ENCODE assay signal across 8 cellular contexts in the genomic region with DNA sequence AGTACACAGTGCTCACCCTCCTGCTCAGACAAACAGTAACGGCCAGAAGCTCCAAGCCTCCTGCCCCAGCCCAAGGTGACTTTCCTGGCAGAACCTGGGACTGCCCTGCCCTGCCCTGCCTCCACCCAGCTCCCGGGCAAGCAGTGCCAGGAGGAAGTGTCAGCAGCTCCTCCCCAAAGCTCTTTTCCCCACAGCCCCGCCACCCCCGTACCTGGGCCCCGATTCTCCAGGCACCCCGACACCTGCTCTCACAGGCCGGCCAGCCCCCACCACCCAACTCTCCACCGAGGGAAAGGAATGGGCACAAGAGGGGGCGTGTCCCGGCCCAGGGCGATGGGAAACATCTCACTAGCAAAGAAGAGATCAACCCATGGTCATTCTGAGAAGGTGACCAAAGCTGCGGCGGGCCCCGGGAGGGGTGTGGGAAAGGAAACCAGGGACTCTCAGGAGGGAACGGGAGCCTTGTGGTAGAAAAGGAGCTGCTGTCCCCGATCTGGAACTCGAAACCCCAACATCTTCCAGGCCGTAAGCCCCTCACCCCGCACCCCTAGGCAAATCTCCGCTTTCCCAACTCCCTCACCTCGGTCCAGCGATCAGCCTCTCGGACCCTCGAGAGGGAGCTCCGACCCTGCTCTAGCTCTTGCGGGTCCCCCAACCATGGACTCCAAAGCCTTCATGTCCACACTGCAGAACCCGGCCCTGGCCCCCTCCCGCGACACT. TPM values are rescaled to one million over a fixed set of nuclear protein-coding genes. Genes with fewer than 3 reads are reported as not detected.
A peak's percentile ranks its signal among the peaks of the same experiment; 100 is the strongest.
DNase-seq lines count a peak whose midpoint lies in the region; ATAC-seq, FAIRE-seq and TF ChIP-seq lines count a peak whose summit lies in the region.

No MANE protein-coding gene starts in this region.

- H3K79me2 ChIP-seq in SK-N-SH (ENCODE audit: insufficient read depth) = peaks cover 94% of the 10 kb centered on the region

- H3K9ac ChIP-seq in SK-N-SH = peak overlapping the region; percentile 98

- H3K36me3 ChIP-seq in SK-N-SH (replicated peaks in 1 of 2; ENCODE audit: control insufficient read depth in 1 of 2, insufficient read depth in 2 of 2, low read length in 1 of 2) = peaks cover 0 to 3% of the 10 kb centered on the region in 2 experiments
- peaks cover 6% of the 10 kb centered on the region for H3K36me3 ChIP-seq in brain microvascular endothelial cell (replicated peaks)
- H3K36me3 ChIP-seq in tibial artery = no peaks in the 10 kb centered on the region

- CTCF ChIA-PET in SK-N-SH (lab: Yijun Ruan, JAX) = interaction anchor here (0.5 to 3.1 kb wide), 17 partner anchors 8 to 1349 kb away, joined by 3 to 25 read pairs (median 4); no protein-coding TSS in a partner anchor

- in situ Hi-C loops in brain microvascular endothelial cell (cut with HindIII; ENCODE audit: low pct_ligation_motif_present, low sequenced_read_pairs) = no loop called here

- H3K4me3 ChIP-seq in SK-N-SH (ENCODE audit: low read depth in 2 of 2, low read length in 1 of 2) (peak overlapping the region; percentile 77 to 88), brain microvascular endothelial cell (ENCODE audit: low read depth, low read length) (peak overlapping the region; percentile 86), tibial artery (peak overlapping the region; percentile 66 to 95)

- peak overlapping the region; percentile 81 for H3K4me2 ChIP-seq in SK-N-SH

- intact Hi-C loops in tibial artery (cut with DNase I; ENCODE audit: low total_unique reads) = no loop called here

- H4K20me1 ChIP-seq in SK-N-SH (ENCODE audit: insufficient read depth) = peaks cover 81% of the 10 kb centered on the region

- peak; percentile 51 for TF ChIP-seq RAD21 in SK-N-SH (IDR thresholded peaks at IDR 0.05; ENCODE audit: low read length)

- H3K27ac ChIP-seq in SK-N-SH (ENCODE audit: low read depth in 2 of 2, low read length in 1 of 2) (peak overlapping the region; percentile 29 to 98; a peak in 3 of 4 replicates), brain microvascular endothelial cell (peak overlapping the region; percentile 98), layer of hippocampus (ENCODE audit: low read depth, low read length) (peak overlapping the region; percentile 99), tibial artery (peak overlapping the region; percentile 93 to 99)

- no peaks in the 10 kb centered on the region for H3K9me3 ChIP-seq in SK-N-SH
- H3K9me3 ChIP-seq in tibial artery = no peaks in the 10 kb centered on the region

- DNase-seq in SK-N-SH (no peak), brain microvascular endothelial cell (no peak), tibial artery (peak in 1 of 2 donors; percentile 79), NCI-H526 treated with DMSO at 0.1 percent for 48 hours (lab: John Stamatoyannopoulos, UW) (no peak), frontal cortex (ENCODE audit: low spot score in 2 of 2) (no peak)
- no peak for DNase-seq in stimulated activated CD4-positive, alpha-beta T cell treated with anti-CD3 and anti-CD28 coated beads, Interleukin-12 subunit alpha, Interleukin-12 subunit beta, amount 100 ng/mL, for 4 hours

- TF ChIP-seq CTCF in SK-N-SH (IDR thresholded peaks at IDR 0.05) (no peak), brain microvascular endothelial cell (IDR thresholded peaks at IDR 0.05; ENCODE audit: low read depth, low read length, missing control alignments) (peak; percentile 1), tibial artery (IDR thresholded peaks at IDR 0.05) (no peak)

- FAIRE-seq in frontal cortex (lab: Jason Lieb, UNC) = no peak

- POLR2A ChIA-PET in SK-N-SH (lab: Yijun Ruan, JAX) = interaction anchor here (1.1 kb wide), 1 partner anchor 14 kb away, joined by 3 read pairs; no protein-coding TSS in a partner anchor

- H3F3A ChIP-seq in SK-N-SH (replicated peaks; ENCODE audit: insufficient read depth) = peaks cover 39% of the 10 kb centered on the region

- TF ChIP-seq EP300 in SK-N-SH (IDR thresholded peaks at IDR 0.05; ENCODE audit: borderline replicate concordance in 1 of 2, low read depth in 1 of 2, low read length in 1 of 2) = no peak

- H2AFZ ChIP-seq in SK-N-SH (ENCODE audit: low read depth) = no peak overlapping the region

- H3K27me3 ChIP-seq in SK-N-SH (ENCODE audit: insufficient read depth) (no peaks in the 10 kb centered on the region), brain microvascular endothelial cell (replicated peaks) (no peaks in the 10 kb centered on the region), layer of hippocampus (ENCODE audit: control insufficient read depth, insufficient read depth, low read length) (no peaks in the 10 kb centered on the region), tibial artery (no peaks in the 10 kb centered on the region)

- 21% methylated on average over 21 of the region's 29 CpGs for WGBS in SK-N-SH (ENCODE audit: low lambda C conversion rate)

- peaks cover 76 to 79% of the 10 kb centered on the region in 2 experiments; a peak in 3 of 4 replicates for H3K4me1 ChIP-seq in SK-N-SH (ENCODE audit: control insufficient read depth in 1 of 2, insufficient read depth in 2 of 2, low read depth in 1 of 2, low read length in 1 of 2)
- peaks cover 8 to 90% (median 85%) of the 10 kb centered on the region in 4 donors for H3K4me1 ChIP-seq in tibial artery

- no peak for ATAC-seq in SK-N-SH treated with all-trans-retinoic acid at 6 μM for 48 hours

- no peaks in the 10 kb centered on the region for H3K9me2 ChIP-seq in SK-N-SH

TF ChIP-seq in SK-N-SH, 30 proteins besides CTCF, POLR2A, EP300 and RAD21:
- TF ChIP-seq, protein P1, sequence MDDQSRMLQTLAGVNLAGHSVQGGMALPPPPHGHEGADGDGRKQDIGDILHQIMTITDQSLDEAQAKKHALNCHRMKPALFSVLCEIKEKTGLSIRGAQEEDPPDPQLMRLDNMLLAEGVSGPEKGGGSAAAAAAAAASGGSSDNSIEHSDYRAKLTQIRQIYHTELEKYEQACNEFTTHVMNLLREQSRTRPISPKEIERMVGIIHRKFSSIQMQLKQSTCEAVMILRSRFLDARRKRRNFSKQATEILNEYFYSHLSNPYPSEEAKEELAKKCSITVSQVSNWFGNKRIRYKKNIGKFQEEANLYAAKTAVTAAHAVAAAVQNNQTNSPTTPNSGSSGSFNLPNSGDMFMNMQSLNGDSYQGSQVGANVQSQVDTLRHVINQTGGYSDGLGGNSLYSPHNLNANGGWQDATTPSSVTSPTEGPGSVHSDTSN (IDR thresholded peaks at IDR 0.05) = no peak
- no peak for TF ChIP-seq TAF1 (IDR thresholded peaks at IDR 0.05; ENCODE audit: borderline replicate concordance, low read depth, low read length)
- TF ChIP-seq, protein P2, sequence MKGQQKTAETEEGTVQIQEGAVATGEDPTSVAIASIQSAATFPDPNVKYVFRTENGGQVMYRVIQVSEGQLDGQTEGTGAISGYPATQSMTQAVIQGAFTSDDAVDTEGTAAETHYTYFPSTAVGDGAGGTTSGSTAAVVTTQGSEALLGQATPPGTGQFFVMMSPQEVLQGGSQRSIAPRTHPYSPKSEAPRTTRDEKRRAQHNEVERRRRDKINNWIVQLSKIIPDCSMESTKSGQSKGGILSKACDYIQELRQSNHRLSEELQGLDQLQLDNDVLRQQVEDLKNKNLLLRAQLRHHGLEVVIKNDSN (IDR thresholded peaks at IDR 0.05; ENCODE audit: borderline replicate concordance, low read depth) = no peak
- TF ChIP-seq SMC3 (IDR thresholded peaks at IDR 0.05; ENCODE audit: low read depth, low read length) = peak; percentile 24; the same call in 1 of the 2 replicates
- TF ChIP-seq GATA2 (CRISPR knock-in tag; IDR thresholded peaks at IDR 0.05) = no peak
- no peak for TF ChIP-seq TEAD4 (IDR thresholded peaks at IDR 0.05; ENCODE audit: borderline replicate concordance, insufficient read depth)

TF ChIP-seq in SK-N-SH treated with all-trans-retinoic acid at 6 μM for 48 hours, 23 proteins besides CTCF, POLR2A, EP300 and RAD21:
- TF ChIP-seq TCF4 (CRISPR knock-in tag; IDR thresholded peaks at IDR 0.05; ENCODE audit: borderline replicate concordance) (no peak), ISL1 (CRISPR knock-in tag; IDR thresholded peaks at IDR 0.05) (no peak), CSDC2 (CRISPR knock-in tag; IDR thresholded peaks at IDR 0.05) (no peak), GLIS3 (CRISPR knock-in tag; IDR thresholded peaks at IDR 0.05) (no peak), ZFP30 (CRISPR knock-in tag; IDR thresholded peaks at IDR 0.05) (no peak), ESRRG (CRISPR knock-in tag; IDR thresholded peaks at IDR 0.05) (no peak), TOX (CRISPR knock-in tag; IDR thresholded peaks at IDR 0.05; ENCODE audit: borderline replicate concordance) (no peak), ZNF8 (CRISPR knock-in tag; IDR thresholded peaks at IDR 0.05) (no peak), RARB (CRISPR knock-in tag; IDR thresholded peaks at IDR 0.05) (no peak), PPARA (CRISPR knock-in tag; IDR thresholded peaks at IDR 0.05; ENCODE audit: borderline replicate concordance) (no peak), ZNF70 (CRISPR knock-in tag; IDR thresholded peaks at IDR 0.05) (no peak), ZNF565 (CRISPR knock-in tag; conservative IDR thresholded peaks at IDR 0.05; ENCODE audit: low read depth) (no peak)
- TF ChIP-seq, protein P3, sequence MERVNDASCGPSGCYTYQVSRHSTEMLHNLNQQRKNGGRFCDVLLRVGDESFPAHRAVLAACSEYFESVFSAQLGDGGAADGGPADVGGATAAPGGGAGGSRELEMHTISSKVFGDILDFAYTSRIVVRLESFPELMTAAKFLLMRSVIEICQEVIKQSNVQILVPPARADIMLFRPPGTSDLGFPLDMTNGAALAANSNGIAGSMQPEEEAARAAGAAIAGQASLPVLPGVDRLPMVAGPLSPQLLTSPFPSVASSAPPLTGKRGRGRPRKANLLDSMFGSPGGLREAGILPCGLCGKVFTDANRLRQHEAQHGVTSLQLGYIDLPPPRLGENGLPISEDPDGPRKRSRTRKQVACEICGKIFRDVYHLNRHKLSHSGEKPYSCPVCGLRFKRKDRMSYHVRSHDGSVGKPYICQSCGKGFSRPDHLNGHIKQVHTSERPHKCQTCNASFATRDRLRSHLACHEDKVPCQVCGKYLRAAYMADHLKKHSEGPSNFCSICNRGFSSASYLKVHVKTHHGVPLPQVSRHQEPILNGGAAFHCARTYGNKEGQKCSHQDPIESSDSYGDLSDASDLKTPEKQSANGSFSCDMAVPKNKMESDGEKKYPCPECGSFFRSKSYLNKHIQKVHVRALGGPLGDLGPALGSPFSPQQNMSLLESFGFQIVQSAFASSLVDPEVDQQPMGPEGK (CRISPR knock-in tag; IDR thresholded peaks at IDR 0.05; ENCODE audit: borderline replicate concordance) = no peak

RNA-seq across cellular contexts. Expression of gene BCAR1, which starts 1.2 kb away (rescaled TPM):
- 29.2 and 45.1 TPM in 2 replicates for polyA plus RNA-seq in SK-N-SH (2012; rRNA removed)
- polyA plus RNA-seq in SK-N-SH (2012; cell fraction: cytosol; rRNA removed) = 18.4 and 30.6 TPM in 2 replicates
- polyA plus RNA-seq in SK-N-SH (2012; cell fraction: nucleus; rRNA removed) = 120 and 189 TPM in 2 replicates
- total RNA-seq in frontal cortex = 21.6 TPM

RNA-seq across cellular contexts. Expression of gene CTRB1, which starts 31.5 kb away (rescaled TPM):
- polyA plus RNA-seq in SK-N-SH (2012; rRNA removed) = not detected in 2 replicates
- not detected in 2 replicates for polyA plus RNA-seq in SK-N-SH (2012; cell fraction: cytosol; rRNA removed)
- polyA plus RNA-seq in SK-N-SH (2012; cell fraction: nucleus; rRNA removed) = not detected in 2 replicates
- total RNA-seq in frontal cortex = not detected

RNA-seq across cellular contexts. Expression of gene CTRB2, which starts 43.3 kb away (rescaled TPM):
- polyA plus RNA-seq in SK-N-SH (2012; rRNA removed) = not detected in 2 replicates
- not detected in 2 replicates for polyA plus RNA-seq in SK-N-SH (2012; cell fraction: cytosol; rRNA removed)
- 0.04 TPM in 1 of 2 replicates, not detected in the other for polyA plus RNA-seq in SK-N-SH (2012; cell fraction: nucleus; rRNA removed)
- total RNA-seq in frontal cortex = not detected
